ENCODE assay signal across 8 cellular contexts in the genomic region with DNA sequence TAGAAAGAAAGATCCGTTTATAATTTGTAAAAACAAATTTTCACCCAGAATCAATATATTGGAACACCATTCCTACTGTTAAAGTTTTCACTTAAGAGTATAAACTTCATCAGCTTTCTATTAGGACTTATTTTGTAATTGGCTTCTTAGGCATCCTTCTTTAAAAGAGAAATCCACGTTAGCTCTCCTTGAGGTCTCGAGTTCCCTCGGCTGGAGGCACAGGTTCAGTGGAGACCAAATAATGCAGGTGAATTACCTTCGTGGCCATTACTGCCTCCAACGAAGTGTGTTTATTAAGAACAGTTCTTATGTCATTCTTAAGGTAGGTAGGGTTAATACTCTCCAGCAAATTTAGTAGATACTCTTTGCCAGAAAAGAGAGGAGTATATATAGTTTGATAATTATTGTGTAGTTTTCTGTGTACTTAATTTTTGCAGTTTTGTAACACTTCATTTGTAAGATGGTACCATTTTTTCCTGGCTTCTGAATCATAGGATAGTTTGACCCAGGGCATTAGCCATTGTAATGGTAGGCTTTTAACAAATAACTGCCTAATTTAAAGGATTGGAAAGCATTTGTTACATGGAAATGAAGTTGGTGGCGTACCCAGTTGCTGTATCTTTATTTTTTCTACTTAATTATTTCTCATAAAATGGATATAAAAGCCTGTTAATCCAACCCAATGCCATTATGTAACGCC. TPM values are rescaled to one million over a fixed set of nuclear protein-coding genes. Genes with fewer than 3 reads are reported as not detected.
DNase-seq lines count a peak whose midpoint lies in the region; ATAC-seq and TF ChIP-seq lines count a peak whose summit lies in the region.

No MANE protein-coding gene starts in this region.

- H3K36me3 Mint-ChIP-seq in activated CD8-positive, alpha-beta T cell treated with anti-CD3 and anti-CD28 coated beads for 36 hours (ENCODE audit: low read depth), result peaks cover 50% of the 10 kb centered on the region

- H3K36me3 ChIP-seq in iPS-15b (ENCODE audit: control insufficient read depth, insufficient read depth, low read length), result peaks cover 32% of the 10 kb centered on the region

- CTCF ChIA-PET in activated CD8-positive, alpha-beta T cell treated with anti-CD3 and anti-CD28 coated beads for 36 hours (lab: Charles Lee), result interaction anchor here (0.8 to 5.5 kb wide), 19 partner anchors 8 to 442 kb away, joined by 3 to 48 read pairs (median 5); no protein-coding TSS in a partner anchor

- peak overlapping the region; percentile 99 for H3K27ac Mint-ChIP-seq in activated CD8-positive, alpha-beta T cell treated with anti-CD3 and anti-CD28 coated beads for 36 hours
- H3K27ac Mint-ChIP-seq in stimulated activated naive CD8-positive, alpha-beta T cell treated with anti-CD3 and anti-CD28 coated beads, Interleukin-15, amount 100 ng/mL, for 72 hours, result peak overlapping the region; percentile 99

- no peak for TF ChIP-seq CTCF in activated CD8-positive, alpha-beta T cell treated with anti-CD3 and anti-CD28 coated beads for 36 hours (IDR thresholded peaks at IDR 0.05)

- H3K4me3 Mint-ChIP-seq in activated CD8-positive, alpha-beta T cell treated with anti-CD3 and anti-CD28 coated beads for 36 hours, result peak overlapping the region; percentile 94
- peak overlapping the region; percentile 90 to 98 for H3K4me3 Mint-ChIP-seq in stimulated activated naive CD8-positive, alpha-beta T cell treated with anti-CD3 and anti-CD28 coated beads, Interleukin-15, amount 100 ng/mL, for 72 hours

- peak overlapping the region; percentile 87 for H3K4me3 ChIP-seq in iPS-15b (ENCODE audit: low read depth, low read length)

- POLR2A ChIA-PET in activated CD8-positive, alpha-beta T cell treated with anti-CD3 and anti-CD28 coated beads for 36 hours (lab: Charles Lee), result interaction anchor here (0.9 to 15.4 kb wide), 4 partner anchors 10 to 358 kb away, joined by 3 to 365 read pairs (median 5); a partner anchor contains a TSS

- DNase-seq in NCI-H510A treated with DMSO at 0.1 percent for 48 hours (lab: John Stamatoyannopoulos, UW), result peak; percentile 56
- no peak for DNase-seq in NCI-H510A (lab: John Stamatoyannopoulos, UW)
- no peak for DNase-seq in activated CD8-positive, alpha-beta T cell treated with anti-CD3 and anti-CD28 coated beads for 36 hours
- no peak for DNase-seq in stimulated activated naive CD8-positive, alpha-beta T cell treated with anti-CD3 and anti-CD28 coated beads, Interleukin-15, amount 100 ng/mL, for 72 hours
- DNase-seq in NCI-H526 treated with DMSO at 0.1 percent for 48 hours (lab: John Stamatoyannopoulos, UW), result no peak
- no peak for DNase-seq in globus pallidus (ENCODE audit: low spot score)
- DNase-seq in ureter (ENCODE audit: low spot score), result no peak

- no peak for ATAC-seq in activated CD8-positive, alpha-beta T cell treated with anti-CD3 and anti-CD28 coated beads for 36 hours
- ATAC-seq in stimulated activated naive CD8-positive, alpha-beta T cell treated with anti-CD3 and anti-CD28 coated beads, Interleukin-15, amount 100 ng/mL, for 72 hours, result no peak

- peaks cover 3% of the 10 kb centered on the region for H3K27me3 ChIP-seq in iPS-15b (ENCODE audit: control insufficient read depth, insufficient read depth, low read length)

- no peaks in the 10 kb centered on the region for H3K9me3 Mint-ChIP-seq in activated CD8-positive, alpha-beta T cell treated with anti-CD3 and anti-CD28 coated beads for 36 hours
- no peaks in the 10 kb centered on the region for H3K9me3 Mint-ChIP-seq in stimulated activated naive CD8-positive, alpha-beta T cell treated with anti-CD3 and anti-CD28 coated beads, Interleukin-15, amount 100 ng/mL, for 72 hours

- no peaks in the 10 kb centered on the region for H3K27me3 Mint-ChIP-seq in activated CD8-positive, alpha-beta T cell treated with anti-CD3 and anti-CD28 coated beads for 36 hours
- no peaks in the 10 kb centered on the region for H3K27me3 Mint-ChIP-seq in stimulated activated naive CD8-positive, alpha-beta T cell treated with anti-CD3 and anti-CD28 coated beads, Interleukin-15, amount 100 ng/mL, for 72 hours

- peaks cover 8% of the 10 kb centered on the region for H3K4me1 ChIP-seq in iPS-15b (ENCODE audit: control insufficient read depth, insufficient read depth, low read length)

- H3K9me3 ChIP-seq in iPS-15b (ENCODE audit: control insufficient read depth, insufficient read depth, low read length), result no peaks in the 10 kb centered on the region

- H3K9ac ChIP-seq in iPS-15b (ENCODE audit: low read depth, low read length), result no peak overlapping the region

- intact Hi-C loops in activated CD8-positive, alpha-beta T cell treated with anti-CD3 and anti-CD28 coated beads for 36 hours (cut with micrococcal nuclease), result loop anchor here (1.0 to 5.0 kb wide), 2 partner anchors 15 to 67 kb away; a partner anchor contains a TSS

- H3K4me1 Mint-ChIP-seq in activated CD8-positive, alpha-beta T cell treated with anti-CD3 and anti-CD28 coated beads for 36 hours (ENCODE audit: low read depth), result peaks cover 51% of the 10 kb centered on the region
- peaks cover 54% of the 10 kb centered on the region for H3K4me1 Mint-ChIP-seq in stimulated activated naive CD8-positive, alpha-beta T cell treated with anti-CD3 and anti-CD28 coated beads, Interleukin-15, amount 100 ng/mL, for 72 hours

RNA-seq across cellular contexts. Expression of a gene that starts 2.2 kb away (rescaled TPM):
- total RNA-seq in activated CD8-positive, alpha-beta T cell treated with anti-CD3 and anti-CD28 coated beads for 36 hours, result 100 to 1,000 TPM; 365 to 373 TPM
- total RNA-seq in ureter, result 335 TPM
